Comparison of ENCODE assay signal across 1 cellular context in the genomic region with DNA sequence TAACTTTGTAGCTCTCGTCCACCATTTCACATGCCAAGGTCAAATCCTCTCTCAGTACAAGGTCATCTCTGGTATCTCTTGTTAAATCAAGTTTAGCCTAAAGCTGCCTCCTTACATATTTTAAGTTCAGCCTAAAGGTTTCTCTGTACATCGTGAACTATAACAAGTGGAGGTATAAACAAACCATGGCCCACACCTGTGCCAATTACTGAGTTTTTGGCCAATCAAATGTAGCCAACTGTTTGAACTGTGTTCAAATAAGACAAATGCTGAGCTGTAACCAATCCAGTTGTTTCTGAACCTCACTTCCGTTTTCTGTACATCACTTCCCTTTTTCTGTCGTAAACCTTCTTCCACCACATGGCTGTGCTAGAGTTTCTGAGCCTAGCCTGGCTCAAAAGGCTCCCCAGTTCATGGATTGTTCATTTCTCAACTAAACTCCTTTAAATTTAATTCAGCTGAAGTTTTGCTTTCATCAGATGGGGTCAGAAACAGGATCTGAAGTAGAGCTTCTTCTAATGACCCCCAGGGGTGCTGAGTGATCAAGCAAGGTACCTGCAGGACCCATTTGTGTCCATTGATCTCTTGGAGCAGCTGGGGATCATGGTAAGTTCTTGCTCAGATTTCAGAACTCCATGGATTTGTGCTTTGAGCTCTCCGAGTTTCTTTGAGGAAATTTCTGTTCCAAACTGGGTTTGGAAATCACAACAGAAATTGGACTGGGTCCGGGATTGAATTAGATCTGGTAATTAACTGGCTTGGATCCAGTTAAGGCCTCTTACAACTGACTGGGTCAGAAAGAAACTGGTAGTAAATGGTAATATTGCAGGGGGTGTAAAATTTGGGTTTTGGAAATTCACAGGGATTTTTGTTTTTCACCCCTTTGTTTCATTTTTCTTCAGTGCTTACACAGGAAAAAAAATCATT.
TF ChIP-seq lines count a peak whose summit lies in the region.

No MANE protein-coding gene starts in this region.

TF ChIP-seq in K562, 482 proteins besides CTCF, POLR2A, EP300 and RAD21 (continued from another document and continues in another):
- TF ChIP-seq RREB1 (CRISPR knock-in tag; IDR thresholded peaks at IDR 0.05) (no peak), RNF219 (CRISPR knock-in tag; IDR thresholded peaks at IDR 0.05) (no peak), NUFIP1 (IDR thresholded peaks at IDR 0.05; ENCODE audit: partially characterized antibody) (no peak), ZNF551 (CRISPR knock-in tag; IDR thresholded peaks at IDR 0.05) (no peak), TAF7 (tag; IDR thresholded peaks at IDR 0.05) (peak; percentile 60; the same call in 1 of the 2 replicates), ZNF3 (CRISPR knock-in tag; IDR thresholded peaks at IDR 0.05) (no peak), NFATC3 (IDR thresholded peaks at IDR 0.05) (no peak), NR2C1 (IDR thresholded peaks at IDR 0.05) (no peak; the same call in 1 of the 2 replicates), NR2C1 (tag; IDR thresholded peaks at IDR 0.05) (peak; percentile 70; the same call in 1 of the 2 replicates), ZNF695 (CRISPR knock-in tag; IDR thresholded peaks at IDR 0.05) (no peak), TEAD4 (IDR thresholded peaks at IDR 0.05; ENCODE audit: low read length) (peak; percentile 34; the same call in 1 of the 2 replicates), TEAD4 (CRISPR knock-in tag; IDR thresholded peaks at IDR 0.05; ENCODE audit: borderline replicate concordance) (no peak), SAFB (IDR thresholded peaks at IDR 0.05; ENCODE audit: borderline replicate concordance, low read depth, low read length) (no peak), ZFP1 (CRISPR knock-in tag; IDR thresholded peaks at IDR 0.05) (no peak), DNMT1 (IDR thresholded peaks at IDR 0.05) (no peak), POLR2AphosphoS5 (IDR thresholded peaks at IDR 0.05; ENCODE audit: control insufficient read depth, insufficient read depth, low read depth, low read length) (peak; percentile 94), EHMT2 (IDR thresholded peaks at IDR 0.05) (peak; percentile 82; the same call in 1 of the 2 replicates), MGA (IDR thresholded peaks at IDR 0.05) (peak; percentile 59; the same call in 1 of the 2 replicates)
- TF ChIP-seq, protein P1, sequence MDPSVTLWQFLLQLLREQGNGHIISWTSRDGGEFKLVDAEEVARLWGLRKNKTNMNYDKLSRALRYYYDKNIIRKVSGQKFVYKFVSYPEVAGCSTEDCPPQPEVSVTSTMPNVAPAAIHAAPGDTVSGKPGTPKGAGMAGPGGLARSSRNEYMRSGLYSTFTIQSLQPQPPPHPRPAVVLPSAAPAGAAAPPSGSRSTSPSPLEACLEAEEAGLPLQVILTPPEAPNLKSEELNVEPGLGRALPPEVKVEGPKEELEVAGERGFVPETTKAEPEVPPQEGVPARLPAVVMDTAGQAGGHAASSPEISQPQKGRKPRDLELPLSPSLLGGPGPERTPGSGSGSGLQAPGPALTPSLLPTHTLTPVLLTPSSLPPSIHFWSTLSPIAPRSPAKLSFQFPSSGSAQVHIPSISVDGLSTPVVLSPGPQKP (CRISPR knock-in tag; IDR thresholded peaks at IDR 0.05), result no peak
- TF ChIP-seq, protein P2, sequence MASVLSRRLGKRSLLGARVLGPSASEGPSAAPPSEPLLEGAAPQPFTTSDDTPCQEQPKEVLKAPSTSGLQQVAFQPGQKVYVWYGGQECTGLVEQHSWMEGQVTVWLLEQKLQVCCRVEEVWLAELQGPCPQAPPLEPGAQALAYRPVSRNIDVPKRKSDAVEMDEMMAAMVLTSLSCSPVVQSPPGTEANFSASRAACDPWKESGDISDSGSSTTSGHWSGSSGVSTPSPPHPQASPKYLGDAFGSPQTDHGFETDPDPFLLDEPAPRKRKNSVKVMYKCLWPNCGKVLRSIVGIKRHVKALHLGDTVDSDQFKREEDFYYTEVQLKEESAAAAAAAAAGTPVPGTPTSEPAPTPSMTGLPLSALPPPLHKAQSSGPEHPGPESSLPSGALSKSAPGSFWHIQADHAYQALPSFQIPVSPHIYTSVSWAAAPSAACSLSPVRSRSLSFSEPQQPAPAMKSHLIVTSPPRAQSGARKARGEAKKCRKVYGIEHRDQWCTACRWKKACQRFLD (CRISPR knock-in tag; IDR thresholded peaks at IDR 0.05), result peak; percentile 89
- TF ChIP-seq, protein P3, sequence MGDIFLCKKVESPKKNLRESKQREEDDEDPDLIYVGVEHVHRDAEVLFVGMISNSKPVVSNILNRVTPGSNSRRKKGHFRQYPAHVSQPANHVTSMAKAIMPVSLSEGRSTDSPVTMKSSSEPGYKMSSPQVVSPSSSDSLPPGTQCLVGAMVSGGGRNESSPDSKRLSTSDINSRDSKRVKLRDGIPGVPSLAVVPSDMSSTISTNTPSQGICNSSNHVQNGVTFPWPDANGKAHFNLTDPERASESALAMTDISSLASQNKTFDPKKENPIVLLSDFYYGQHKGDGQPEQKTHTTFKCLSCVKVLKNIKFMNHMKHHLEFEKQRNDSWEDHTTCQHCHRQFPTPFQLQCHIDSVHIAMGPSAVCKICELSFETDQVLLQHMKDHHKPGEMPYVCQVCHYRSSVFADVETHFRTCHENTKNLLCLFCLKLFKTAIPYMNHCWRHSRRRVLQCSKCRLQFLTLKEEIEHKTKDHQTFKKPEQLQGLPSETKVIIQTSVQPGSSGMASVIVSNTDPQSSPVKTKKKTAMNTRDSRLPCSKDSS (IDR thresholded peaks at IDR 0.05; ENCODE audit: low read depth, partially characterized antibody), result no peak
